ENCODE assay signal across 22 cellular contexts in the genomic region with DNA sequence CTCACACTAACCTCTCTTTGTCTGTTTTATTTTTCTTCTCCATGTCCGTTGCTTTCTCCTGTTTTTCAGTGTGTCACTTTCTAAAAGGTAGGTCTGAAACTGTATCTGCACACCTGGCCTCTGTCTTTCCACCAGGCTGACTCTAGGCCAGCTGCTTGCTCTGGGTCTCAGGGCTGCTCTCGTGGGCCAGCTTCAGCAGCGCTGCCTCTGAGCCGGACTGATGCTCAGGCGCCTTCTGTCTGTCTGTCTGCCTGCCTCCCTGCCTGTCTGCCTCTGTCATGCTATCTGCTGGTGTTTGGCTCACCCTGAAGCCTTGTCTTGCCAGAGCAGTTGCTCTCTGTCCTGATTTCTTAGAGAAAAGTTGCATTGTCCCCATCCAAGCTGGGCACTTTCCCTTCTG. TPM values are rescaled to one million over a fixed set of nuclear protein-coding genes. Genes with fewer than 3 reads are reported as not detected.
DNase-seq lines count a peak whose midpoint lies in the region; ATAC-seq and TF ChIP-seq lines count a peak whose summit lies in the region.
"Had no signal": no experiment of that assay in that cellular context is flagged by ENCODE, and none has a peak within 500 bp of the region (broad histone marks: within the 10 kb centered on the region; RNA-seq: fewer than 3 reads in every experiment).

No MANE protein-coding gene starts in this region.

- H3K27me3 ChIP-seq in body of pancreas (no peaks in the 10 kb centered on the region), right lobe of liver (no peaks in the 10 kb centered on the region)
- H3K27me3 ChIP-seq: neural progenitor cell had no signal

- H3K27ac ChIP-seq in body of pancreas (peak overlapping the region in 3 of 4 donors; percentile 51 to 71 (median 71)), right lobe of liver (peak overlapping the region in 2 of 3 donors; percentile 29 to 41)
- H3K27ac ChIP-seq: neural progenitor cell had no signal

- peaks cover 61% of the 10 kb centered on the region for H3K4me1 ChIP-seq in body of pancreas
- H3K4me1 ChIP-seq in right lobe of liver = peaks cover 0 to 33% (median 16%) of the 10 kb centered on the region in 4 donors

- TF ChIP-seq POLR2A in body of pancreas (IDR thresholded peaks at IDR 0.05) (no peak), right lobe of liver (IDR thresholded peaks at IDR 0.05) (no peak)

- H3K36me3 ChIP-seq in body of pancreas (replicated peaks in 1 of 2; ENCODE audit: insufficient read depth in 1 of 2, low read depth in 2 of 2) (peaks cover 0 to 1% of the 10 kb centered on the region in 2 donors), right lobe of liver (no peaks in the 10 kb centered on the region)
- H3K36me3 ChIP-seq: neural progenitor cell had no signal

- no peaks in the 10 kb centered on the region for H3K9me3 ChIP-seq in body of pancreas
- H3K9me3 ChIP-seq in right lobe of liver = no peaks in the 10 kb centered on the region

- no peak overlapping the region for H3K4me3 ChIP-seq in body of pancreas
- no peak overlapping the region for H3K4me3 ChIP-seq in right lobe of liver
- H3K4me3 ChIP-seq: neural progenitor cell had no signal

- no peak for ATAC-seq in body of pancreas
- peak in 2 of 4 donors; percentile 0 to 2 for ATAC-seq in right lobe of liver
- ATAC-seq in HG03439 (IDR thresholded peaks at IDR 0.05; ENCODE audit: unreplicated experiment) = no peak
- ATAC-seq: Panc1, SK-N-SH treated with all-trans-retinoic acid at 6 μM for 48 hours had no signal

- TF ChIP-seq CTCF in body of pancreas (IDR thresholded peaks at IDR 0.05) = no peak
- no peak for TF ChIP-seq CTCF in right lobe of liver (IDR thresholded peaks at IDR 0.05)
- no peak for TF ChIP-seq CTCF in GM20000 (IDR thresholded peaks at IDR 0.05; ENCODE audit: extremely low read depth, missing control alignments)

- DNase-seq in NCI-H446 treated with DMSO at 0.1 percent for 48 hours (lab: John Stamatoyannopoulos, UW) = peak; percentile 5
- DNase-seq in NCI-H446 (lab: John Stamatoyannopoulos, UW) = no peak
- DNase-seq in body of pancreas = peak in 1 of 4 donors; percentile 10
- DNase-seq in right lobe of liver = no peak
- DNase-seq in superior temporal gyrus (ENCODE audit: extremely low spot score) = peak; percentile 3
- no peak for DNase-seq in GM20000 (ENCODE audit: low spot score)
- DNase-seq in SIG-M5 (lab: John Stamatoyannopoulos, UW) = no peak
- DNase-seq: activated B cell treated with CpG ODN at 0.5 μM for 24 hours; activated CD4-positive, alpha-beta T cell treated with anti-CD3 and anti-CD28 coated beads, Interleukin-2, amount 50 U/mL, for 48 hours; activated T-cell treated with anti-CD3 and anti-CD28 coated beads for 4 hours; DMS153; GDM1; HFFc6; NCI-H1417 treated with DMSO at 0.1 percent for 48 hours; NCI-H2227 treated with DMSO at 0.1 percent for 48 hours had no signal

- WGBS in body of pancreas, 2 donors = 66 to 72% methylated on average over 5 of the region's 5 CpGs
- WGBS in right lobe of liver (ENCODE audit: insufficient coverage, low coverage, low lambda C conversion rate, missing lambda C conversion rate) = 28% methylated on average over 5 of the region's 5 CpGs

- intact Hi-C loops in body of pancreas (cut with DNase I) = loop anchor here (5.0 to 10.0 kb wide), 3 partner anchors 63 to 225 kb away; no protein-coding TSS in a partner anchor
- intact Hi-C loops in right lobe of liver (cut with DNase I) = loop anchor here (5.0 to 10.0 kb wide), 2 partner anchors 63 to 155 kb away; a partner anchor contains a TSS

RNA-seq across cellular contexts. Expression of a gene that starts 16.1 kb away (rescaled TPM):
- total RNA-seq in body of pancreas (10 to 100 TPM; 33.5 to 38.9 TPM), right lobe of liver (100 to 1,000 TPM in 1 of 6 experiments, 10 to 100 TPM in 5; 71.5 to 100 (median 79.4) TPM)

RNA-seq across cellular contexts. Expression of a gene that starts 22.5 kb away (rescaled TPM):
- total RNA-seq in body of pancreas = 10 to 100 TPM; 13.7 to 33.6 TPM
- total RNA-seq in right lobe of liver = 10 to 100 TPM; 12.3 to 24.9 (median 21.4) TPM

RNA-seq across cellular contexts. Expression of a gene that starts 22.7 kb away (rescaled TPM):
- 10 to 100 TPM; 18.7 to 30.0 TPM for total RNA-seq in body of pancreas
- 10 to 100 TPM; 14.9 to 22.7 (median 17.5) TPM for total RNA-seq in right lobe of liver

RNA-seq across cellular contexts. Expression of a gene that starts 26.5 kb away (rescaled TPM):
- total RNA-seq in body of pancreas (not detected), right lobe of liver (1 to 10 TPM in 4 of 6 experiments, under 1 TPM in 2; 0.39 to 2.1 (median 1.2) TPM)
- total RNA-seq: activated B cell treated with CpG ODN at 0.5 μM for 24 hours, mononuclear cell had no signal

RNA-seq across cellular contexts. Expression of a gene that starts 33.6 kb away (rescaled TPM):
- total RNA-seq in body of pancreas (1 to 10 TPM in 1 of 2 donors, under 1 TPM in 1; 0.52 to 1.3 TPM), right lobe of liver (under 1 TPM in 2 of 6 experiments, not detected in 4; 0.22 to 0.29 TPM)
- total RNA-seq: A673, HFFc6, M059J had no signal

Comparison
In these comparisons a context has a peak if more than half of its experiments do, and no peak if none do; other contexts are left out.
1. DNase-seq: peak in NCI-H446 treated with DMSO at 0.1 percent for 48 hours (single experiment) and superior temporal gyrus (single experiment); none in NCI-H446 (0 of 2), right lobe of liver (0 of 3), GM20000 (single experiment) and SIG-M5 (single experiment).